ENCODE assay signal across 1 cellular context in the genomic region with DNA sequence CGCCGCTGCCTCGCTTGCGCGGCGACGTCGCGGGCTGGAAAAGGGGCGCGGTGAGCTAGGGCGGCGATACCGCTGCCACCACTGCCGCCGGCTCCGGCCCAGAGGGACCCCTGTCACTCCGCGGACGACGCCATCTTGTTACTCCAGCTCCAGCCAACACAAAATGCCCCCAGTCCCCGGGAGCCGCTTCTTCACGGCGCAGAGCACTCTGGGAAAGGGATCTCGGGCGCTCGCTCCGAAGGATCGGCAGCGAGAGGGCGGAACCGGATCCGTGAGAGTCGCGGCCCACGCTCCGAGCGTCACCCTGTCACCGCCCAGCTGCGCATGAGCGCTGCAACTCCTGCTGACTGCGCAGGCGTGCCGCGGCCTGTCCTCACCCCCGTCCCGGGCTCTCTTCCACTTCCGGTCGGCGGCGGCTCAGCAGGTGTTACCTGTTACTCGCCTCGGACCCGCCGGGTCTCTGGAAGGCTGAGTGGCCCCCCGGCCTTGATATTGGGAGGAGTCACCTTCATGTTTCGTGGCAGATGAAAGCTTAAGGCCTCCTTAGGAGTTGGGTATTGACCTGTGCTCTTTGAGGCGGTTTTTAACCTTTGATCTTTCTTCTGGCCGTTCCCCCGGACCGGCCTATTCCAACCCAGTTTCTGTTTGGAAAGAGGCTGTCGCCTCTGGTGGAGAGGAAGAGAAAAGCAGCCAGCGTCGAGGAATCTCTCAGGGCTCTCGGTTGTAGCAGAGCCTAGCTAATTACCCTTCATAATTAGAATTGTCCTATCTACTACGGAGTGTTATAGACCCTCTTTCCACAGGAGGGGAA.
TF ChIP-seq lines count a peak whose summit lies in the region.

TSS of gene CSNK1A1 (minus strand) at position 213 of the 811 bp plus-strand sequence. CDS start 475 bp downstream, outside the sequence.

TF ChIP-seq in HepG2, 621 proteins besides CTCF, POLR2A, EP300 and RAD21 (continued from another document and continues in another):
- TF ChIP-seq ZNF784 (CRISPR knock-in tag; IDR thresholded peaks at IDR 0.05; ENCODE audit: borderline replicate concordance) (peak; percentile 81), ZNF709 (CRISPR knock-in tag; IDR thresholded peaks at IDR 0.05) (peak; percentile 84; the same call in 1 of the 2 replicates), ZBTB7B (CRISPR knock-in tag; IDR thresholded peaks at IDR 0.05) (peak; percentile 51), NR2F2 (IDR thresholded peaks at IDR 0.05; ENCODE audit: borderline replicate concordance, low read depth) (peak; percentile 37; the same call in 1 of the 2 replicates), NONO (IDR thresholded peaks at IDR 0.05) (no peak), NONO (CRISPR knock-in tag; conservative IDR thresholded peaks at IDR 0.05) (peak; percentile 92), MYPOP (CRISPR knock-in tag; IDR thresholded peaks at IDR 0.05) (peak; percentile 83; the same call in 1 of the 2 replicates), ISL2 (CRISPR knock-in tag; IDR thresholded peaks at IDR 0.05) (peak; percentile 58; the same call in 1 of the 2 replicates), ZNF124 (CRISPR knock-in tag; IDR thresholded peaks at IDR 0.05) (peak; percentile 67), HHEX (CRISPR knock-in tag; IDR thresholded peaks at IDR 0.05) (no peak), CBX5 (CRISPR knock-in tag; IDR thresholded peaks at IDR 0.05; ENCODE audit: borderline replicate concordance) (peak; percentile 83; the same call in 1 of the 2 replicates), ESRRA (CRISPR knock-in tag; IDR thresholded peaks at IDR 0.05; ENCODE audit: low read depth) (peak; percentile 76), NFYB (CRISPR knock-in tag; IDR thresholded peaks at IDR 0.05) (peak; percentile 49), ZNF782 (CRISPR knock-in tag; IDR thresholded peaks at IDR 0.05; ENCODE audit: borderline replicate concordance) (no peak), ZNF225 (CRISPR knock-in tag; IDR thresholded peaks at IDR 0.05) (no peak), ADNP (CRISPR knock-in tag; IDR thresholded peaks at IDR 0.05) (no peak), ARNT (IDR thresholded peaks at IDR 0.05) (no peak), SMARCC2 (IDR thresholded peaks at IDR 0.05) (no peak), MTF2 (CRISPR knock-in tag; IDR thresholded peaks at IDR 0.05; ENCODE audit: borderline replicate concordance) (0 out of 2 replicates have a peak, but pooled peaks have one; percentile 46), BHLHE40 (IDR thresholded peaks at IDR 0.05; ENCODE audit: low read length) (peak; percentile 14; the same call in 1 of the 2 replicates), PCBP1 (IDR thresholded peaks at IDR 0.05; ENCODE audit: borderline replicate concordance, low read depth, low read length) (no peak), ELF4 (CRISPR knock-in tag; IDR thresholded peaks at IDR 0.05; ENCODE audit: borderline replicate concordance) (peak; percentile 95), ZNF331 (CRISPR knock-in tag; IDR thresholded peaks at IDR 0.05) (no peak; the same call in 1 of the 2 replicates), ZBTB42 (CRISPR knock-in tag; IDR thresholded peaks at IDR 0.05) (no peak), GTF3A (CRISPR knock-in tag; conservative IDR thresholded peaks at IDR 0.05) (no peak), NCOR1 (IDR thresholded peaks at IDR 0.05; ENCODE audit: borderline replicate concordance, low read length) (peak; percentile 96), HNF4A (CRISPR knock-in tag; IDR thresholded peaks at IDR 0.05) (peak; percentile 93), PLRG1 (conservative IDR thresholded peaks at IDR 0.05) (no peak), RARA (CRISPR knock-in tag; IDR thresholded peaks at IDR 0.05) (peak; percentile 33; the same call in 1 of the 2 replicates), KAT8 (CRISPR knock-in tag; IDR thresholded peaks at IDR 0.05) (peak; percentile 97), SATB2 (CRISPR knock-in tag; IDR thresholded peaks at IDR 0.05) (0 out of 2 replicates have a peak, but pooled peaks have one; percentile 27), TAF15 (IDR thresholded peaks at IDR 0.05; ENCODE audit: low read depth, low read length, poor library complexity, severe bottlenecking) (no peak), ZBTB20 (CRISPR knock-in tag; IDR thresholded peaks at IDR 0.05; ENCODE audit: borderline replicate concordance, low read depth) (no peak), SMARCE1 (IDR thresholded peaks at IDR 0.05; ENCODE audit: borderline replicate concordance) (no peak)
- TF ChIP-seq, protein P1, sequence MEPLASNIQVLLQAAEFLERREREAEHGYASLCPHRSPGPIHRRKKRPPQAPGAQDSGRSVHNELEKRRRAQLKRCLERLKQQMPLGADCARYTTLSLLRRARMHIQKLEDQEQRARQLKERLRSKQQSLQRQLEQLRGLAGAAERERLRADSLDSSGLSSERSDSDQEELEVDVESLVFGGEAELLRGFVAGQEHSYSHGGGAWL (CRISPR knock-in tag; IDR thresholded peaks at IDR 0.05) = peak; percentile 83
- TF ChIP-seq, protein P2, sequence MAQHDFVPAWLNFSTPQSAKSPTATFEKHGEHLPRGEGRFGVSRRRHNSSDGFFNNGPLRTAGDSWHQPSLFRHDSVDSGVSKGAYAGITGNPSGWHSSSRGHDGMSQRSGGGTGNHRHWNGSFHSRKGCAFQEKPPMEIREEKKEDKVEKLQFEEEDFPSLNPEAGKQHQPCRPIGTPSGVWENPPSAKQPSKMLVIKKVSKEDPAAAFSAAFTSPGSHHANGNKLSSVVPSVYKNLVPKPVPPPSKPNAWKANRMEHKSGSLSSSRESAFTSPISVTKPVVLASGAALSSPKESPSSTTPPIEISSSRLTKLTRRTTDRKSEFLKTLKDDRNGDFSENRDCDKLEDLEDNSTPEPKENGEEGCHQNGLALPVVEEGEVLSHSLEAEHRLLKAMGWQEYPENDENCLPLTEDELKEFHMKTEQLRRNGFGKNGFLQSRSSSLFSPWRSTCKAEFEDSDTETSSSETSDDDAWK (CRISPR knock-in tag; IDR thresholded peaks at IDR 0.05) = no peak
- TF ChIP-seq, protein P3, sequence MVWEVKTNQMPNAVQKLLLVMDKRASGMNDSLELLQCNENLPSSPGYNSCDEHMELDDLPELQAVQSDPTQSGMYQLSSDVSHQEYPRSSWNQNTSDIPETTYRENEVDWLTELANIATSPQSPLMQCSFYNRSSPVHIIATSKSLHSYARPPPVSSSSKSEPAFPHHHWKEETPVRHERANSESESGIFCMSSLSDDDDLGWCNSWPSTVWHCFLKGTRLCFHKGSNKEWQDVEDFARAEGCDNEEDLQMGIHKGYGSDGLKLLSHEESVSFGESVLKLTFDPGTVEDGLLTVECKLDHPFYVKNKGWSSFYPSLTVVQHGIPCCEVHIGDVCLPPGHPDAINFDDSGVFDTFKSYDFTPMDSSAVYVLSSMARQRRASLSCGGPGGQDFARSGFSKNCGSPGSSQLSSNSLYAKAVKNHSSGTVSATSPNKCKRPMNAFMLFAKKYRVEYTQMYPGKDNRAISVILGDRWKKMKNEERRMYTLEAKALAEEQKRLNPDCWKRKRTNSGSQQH (CRISPR knock-in tag; IDR thresholded peaks at IDR 0.05; ENCODE audit: low read depth) = peak; percentile 14; the same call in 1 of the 2 replicates
- TF ChIP-seq, protein P4, sequence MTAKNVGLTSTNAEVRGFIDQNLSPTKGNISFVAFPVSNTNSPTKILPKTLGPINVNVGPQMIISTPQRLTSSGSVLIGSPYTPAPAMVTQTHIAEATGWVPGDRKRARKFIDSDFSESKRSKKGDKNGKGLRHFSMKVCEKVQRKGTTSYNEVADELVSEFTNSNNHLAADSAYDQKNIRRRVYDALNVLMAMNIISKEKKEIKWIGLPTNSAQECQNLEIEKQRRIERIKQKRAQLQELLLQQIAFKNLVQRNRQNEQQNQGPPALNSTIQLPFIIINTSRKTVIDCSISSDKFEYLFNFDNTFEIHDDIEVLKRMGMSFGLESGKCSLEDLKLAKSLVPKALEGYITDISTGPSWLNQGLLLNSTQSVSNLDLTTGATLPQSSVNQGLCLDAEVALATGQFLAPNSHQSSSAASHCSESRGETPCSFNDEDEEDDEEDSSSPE (CRISPR knock-in tag; IDR thresholded peaks at IDR 0.05) = no peak; the same call in 1 of the 2 replicates
- TF ChIP-seq, protein P5, sequence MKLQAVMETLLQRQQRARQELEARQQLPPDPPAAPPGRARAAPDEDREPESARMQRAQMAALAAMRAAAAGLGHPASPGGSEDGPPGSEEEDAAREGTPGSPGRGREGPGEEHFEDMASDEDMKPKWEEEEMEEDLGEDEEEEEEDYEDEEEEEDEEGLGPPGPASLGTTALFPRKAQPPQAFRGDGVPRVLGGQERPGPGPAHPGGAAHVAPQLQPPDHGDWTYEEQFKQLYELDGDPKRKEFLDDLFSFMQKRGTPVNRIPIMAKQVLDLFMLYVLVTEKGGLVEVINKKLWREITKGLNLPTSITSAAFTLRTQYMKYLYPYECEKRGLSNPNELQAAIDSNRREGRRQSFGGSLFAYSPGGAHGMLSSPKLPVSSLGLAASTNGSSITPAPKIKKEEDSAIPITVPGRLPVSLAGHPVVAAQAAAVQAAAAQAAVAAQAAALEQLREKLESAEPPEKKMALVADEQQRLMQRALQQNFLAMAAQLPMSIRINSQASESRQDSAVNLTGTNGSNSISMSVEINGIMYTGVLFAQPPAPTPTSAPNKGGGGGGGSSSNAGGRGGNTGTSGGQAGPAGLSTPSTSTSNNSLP (IDR thresholded peaks at IDR 0.05; ENCODE audit: low read depth, low read length) = peak; percentile 73
- TF ChIP-seq, protein P6, sequence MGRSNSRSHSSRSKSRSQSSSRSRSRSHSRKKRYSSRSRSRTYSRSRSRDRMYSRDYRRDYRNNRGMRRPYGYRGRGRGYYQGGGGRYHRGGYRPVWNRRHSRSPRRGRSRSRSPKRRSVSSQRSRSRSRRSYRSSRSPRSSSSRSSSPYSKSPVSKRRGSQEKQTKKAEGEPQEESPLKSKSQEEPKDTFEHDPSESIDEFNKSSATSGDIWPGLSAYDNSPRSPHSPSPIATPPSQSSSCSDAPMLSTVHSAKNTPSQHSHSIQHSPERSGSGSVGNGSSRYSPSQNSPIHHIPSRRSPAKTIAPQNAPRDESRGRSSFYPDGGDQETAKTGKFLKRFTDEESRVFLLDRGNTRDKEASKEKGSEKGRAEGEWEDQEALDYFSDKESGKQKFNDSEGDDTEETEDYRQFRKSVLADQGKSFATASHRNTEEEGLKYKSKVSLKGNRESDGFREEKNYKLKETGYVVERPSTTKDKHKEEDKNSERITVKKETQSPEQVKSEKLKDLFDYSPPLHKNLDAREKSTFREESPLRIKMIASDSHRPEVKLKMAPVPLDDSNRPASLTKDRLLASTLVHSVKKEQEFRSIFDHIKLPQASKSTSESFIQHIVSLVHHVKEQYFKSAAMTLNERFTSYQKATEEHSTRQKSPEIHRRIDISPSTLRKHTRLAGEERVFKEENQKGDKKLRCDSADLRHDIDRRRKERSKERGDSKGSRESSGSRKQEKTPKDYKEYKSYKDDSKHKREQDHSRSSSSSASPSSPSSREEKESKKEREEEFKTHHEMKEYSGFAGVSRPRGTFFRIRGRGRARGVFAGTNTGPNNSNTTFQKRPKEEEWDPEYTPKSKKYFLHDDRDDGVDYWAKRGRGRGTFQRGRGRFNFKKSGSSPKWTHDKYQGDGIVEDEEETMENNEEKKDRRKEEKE (IDR thresholded peaks at IDR 0.05) = no peak
- TF ChIP-seq, protein P7, sequence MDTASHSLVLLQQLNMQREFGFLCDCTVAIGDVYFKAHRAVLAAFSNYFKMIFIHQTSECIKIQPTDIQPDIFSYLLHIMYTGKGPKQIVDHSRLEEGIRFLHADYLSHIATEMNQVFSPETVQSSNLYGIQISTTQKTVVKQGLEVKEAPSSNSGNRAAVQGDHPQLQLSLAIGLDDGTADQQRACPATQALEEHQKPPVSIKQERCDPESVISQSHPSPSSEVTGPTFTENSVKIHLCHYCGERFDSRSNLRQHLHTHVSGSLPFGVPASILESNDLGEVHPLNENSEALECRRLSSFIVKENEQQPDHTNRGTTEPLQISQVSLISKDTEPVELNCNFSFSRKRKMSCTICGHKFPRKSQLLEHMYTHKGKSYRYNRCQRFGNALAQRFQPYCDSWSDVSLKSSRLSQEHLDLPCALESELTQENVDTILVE (CRISPR knock-in tag; IDR thresholded peaks at IDR 0.05) = peak; percentile 97
- TF ChIP-seq, protein P8, sequence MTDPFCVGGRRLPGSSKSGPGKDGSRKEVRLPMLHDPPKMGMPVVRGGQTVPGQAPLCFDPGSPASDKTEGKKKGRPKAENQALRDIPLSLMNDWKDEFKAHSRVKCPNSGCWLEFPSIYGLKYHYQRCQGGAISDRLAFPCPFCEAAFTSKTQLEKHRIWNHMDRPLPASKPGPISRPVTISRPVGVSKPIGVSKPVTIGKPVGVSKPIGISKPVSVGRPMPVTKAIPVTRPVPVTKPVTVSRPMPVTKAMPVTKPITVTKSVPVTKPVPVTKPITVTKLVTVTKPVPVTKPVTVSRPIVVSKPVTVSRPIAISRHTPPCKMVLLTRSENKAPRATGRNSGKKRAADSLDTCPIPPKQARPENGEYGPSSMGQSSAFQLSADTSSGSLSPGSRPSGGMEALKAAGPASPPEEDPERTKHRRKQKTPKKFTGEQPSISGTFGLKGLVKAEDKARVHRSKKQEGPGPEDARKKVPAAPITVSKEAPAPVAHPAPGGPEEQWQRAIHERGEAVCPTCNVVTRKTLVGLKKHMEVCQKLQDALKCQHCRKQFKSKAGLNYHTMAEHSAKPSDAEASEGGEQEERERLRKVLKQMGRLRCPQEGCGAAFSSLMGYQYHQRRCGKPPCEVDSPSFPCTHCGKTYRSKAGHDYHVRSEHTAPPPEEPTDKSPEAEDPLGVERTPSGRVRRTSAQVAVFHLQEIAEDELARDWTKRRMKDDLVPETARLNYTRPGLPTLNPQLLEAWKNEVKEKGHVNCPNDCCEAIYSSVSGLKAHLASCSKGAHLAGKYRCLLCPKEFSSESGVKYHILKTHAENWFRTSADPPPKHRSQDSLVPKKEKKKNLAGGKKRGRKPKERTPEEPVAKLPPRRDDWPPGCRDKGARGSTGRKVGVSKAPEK (CRISPR knock-in tag; IDR thresholded peaks at IDR 0.05; ENCODE audit: borderline replicate concordance) = no peak
